ENCODE assay signal across 30 cellular contexts in the genomic region with DNA sequence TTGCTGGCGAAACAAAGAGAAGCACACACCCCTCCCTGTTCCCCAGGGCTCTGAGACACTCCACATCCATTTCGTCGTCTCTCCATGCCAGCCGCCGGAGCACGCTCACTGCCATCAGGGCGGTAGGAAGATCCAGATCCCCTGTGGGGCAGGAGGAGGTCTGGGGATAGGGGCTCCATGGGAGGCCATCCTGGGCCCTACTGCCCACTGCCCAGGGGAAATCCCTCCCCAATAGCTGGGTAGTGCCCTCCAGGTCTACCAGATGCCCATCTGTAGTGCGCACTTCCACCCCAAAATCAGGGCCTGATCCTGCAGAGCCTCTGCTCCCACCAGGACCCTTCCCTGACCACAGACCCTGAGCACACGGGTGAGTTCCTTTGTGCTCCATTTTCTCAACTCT.
"Had no signal": no experiment of that assay in that cellular context is flagged by ENCODE, and none has a peak within 500 bp of the region (broad histone marks: within the 10 kb centered on the region; RNA-seq: fewer than 3 reads in every experiment).

No MANE protein-coding gene starts in this region.

- H3K4me2 ChIP-seq: SK-N-SH had no signal

- H3K4me1 Mint-ChIP-seq: activated CD4-positive, alpha-beta T cell treated with anti-CD3 and anti-CD28 coated beads, Interleukin-2, amount 10 ng/mL, durations not matched to agents 24 days and 14 days; activated naive CD8-positive, alpha-beta T cell treated with anti-CD3 and anti-CD28 coated beads for 36 hours; activated T-helper 17 cell treated with anti-CD3 and anti-CD28 coated beads, Interleukin-2, amount 50 U/mL, for 72 hours had no signal

- H3K36me3 Mint-ChIP-seq: activated naive CD8-positive, alpha-beta T cell treated with anti-CD3 and anti-CD28 coated beads for 36 hours had no signal

- H3K9me3 ChIP-seq: ascending aorta, breast epithelium, MG63, Peyer's patch, SJSA1, SK-N-SH had no signal

- H3K4me3 ChIP-seq: ascending aorta, breast epithelium, MG63, Peyer's patch, SJSA1 had no signal

- H3K4me3 Mint-ChIP-seq: activated CD4-positive, alpha-beta T cell treated with anti-CD3 and anti-CD28 coated beads, Interleukin-2, amount 10 ng/mL, durations not matched to agents 24 days and 14 days; activated CD8-positive, alpha-beta T cell treated with anti-CD3 and anti-CD28 coated beads for 36 hours; activated naive CD8-positive, alpha-beta T cell treated with anti-CD3 and anti-CD28 coated beads for 36 hours; activated T-cell treated with anti-CD3 and anti-CD28 coated beads, Interleukin-2, amount 50 U/mL, for 72 hours; activated T-helper 17 cell treated with anti-CD3 and anti-CD28 coated beads, Interleukin-2, amount 50 U/mL, for 72 hours; T-helper 1 cell treated with Interleukin-12 subunit alpha and Interleukin-12 subunit beta and Interleukin-4 antibody, amounts not matched to agents 30 μg/mL and 1 μg/mL, for 36 hours; T-helper 2 cell treated with Interferon-gamma antibody and Interleukin-4, amounts not matched to agents 5 μg/mL and 100 μg/mL, for 36 hours had no signal

- H3K27me3 ChIP-seq: ascending aorta, breast epithelium, MG63, Peyer's patch, SJSA1 had no signal

- H3K27ac Mint-ChIP-seq: activated CD4-positive, alpha-beta T cell treated with anti-CD3 and anti-CD28 coated beads, Interleukin-2, amount 10 ng/mL, durations not matched to agents 24 days and 14 days; activated CD8-positive, alpha-beta T cell treated with anti-CD3 and anti-CD28 coated beads for 36 hours; activated naive CD8-positive, alpha-beta T cell treated with anti-CD3 and anti-CD28 coated beads for 36 hours; activated T-cell treated with anti-CD3 and anti-CD28 coated beads, Interleukin-2, amount 50 U/mL, for 72 hours; activated T-helper 17 cell treated with anti-CD3 and anti-CD28 coated beads, Interleukin-2, amount 50 U/mL, for 72 hours; T-helper 1 cell treated with Interleukin-12 subunit alpha and Interleukin-12 subunit beta and Interleukin-4 antibody, amounts not matched to agents 30 μg/mL and 1 μg/mL, for 36 hours; T-helper 2 cell treated with Interferon-gamma antibody and Interleukin-4, amounts not matched to agents 5 μg/mL and 100 μg/mL, for 36 hours had no signal

- H3K4me1 ChIP-seq: breast epithelium, Peyer's patch, SJSA1 had no signal

- H3K9me3 Mint-ChIP-seq: activated CD4-positive, alpha-beta T cell treated with anti-CD3 and anti-CD28 coated beads, Interleukin-2, amount 10 ng/mL, durations not matched to agents 24 days and 14 days; activated CD8-positive, alpha-beta T cell treated with anti-CD3 and anti-CD28 coated beads for 36 hours; activated naive CD8-positive, alpha-beta T cell treated with anti-CD3 and anti-CD28 coated beads for 36 hours; activated T-cell treated with anti-CD3 and anti-CD28 coated beads, Interleukin-2, amount 50 U/mL, for 72 hours; activated T-helper 17 cell treated with anti-CD3 and anti-CD28 coated beads, Interleukin-2, amount 50 U/mL, for 72 hours; T-helper 1 cell treated with Interleukin-12 subunit alpha and Interleukin-12 subunit beta and Interleukin-4 antibody, amounts not matched to agents 30 μg/mL and 1 μg/mL, for 36 hours; T-helper 2 cell treated with Interferon-gamma antibody and Interleukin-4, amounts not matched to agents 5 μg/mL and 100 μg/mL, for 36 hours had no signal

- DNase-seq: activated CD4-positive, alpha-beta T cell treated with anti-CD3 and anti-CD28 coated beads, Interleukin-2, amount 10 ng/mL, durations not matched to agents 24 days and 14 days; activated CD4-positive, alpha-beta T cell treated with anti-CD3 and anti-CD28 coated beads, Interleukin-2, amount 50 U/mL, for 4 hours; activated CD8-positive, alpha-beta T cell treated with anti-CD3 and anti-CD28 coated beads for 36 hours; activated effector memory CD4-positive, alpha-beta T cell treated with anti-CD3 and anti-CD28 coated beads, Interleukin-2, amount 50 U/mL, for 16 hours; activated naive CD4-positive, alpha-beta T cell; activated naive CD4-positive, alpha-beta T cell treated with anti-CD3 and anti-CD28 coated beads, Interleukin-2, amount 50 U/mL, for 16 hours; activated naive CD8-positive, alpha-beta T cell treated with anti-CD3 and anti-CD28 coated beads for 36 hours; activated T-cell treated with anti-CD3 and anti-CD28 coated beads, Interleukin-2, amount 50 U/mL, for 1 hour; activated T-cell treated with anti-CD3 and anti-CD28 coated beads, Interleukin-2, amount 50 U/mL, for 72 hours; amniotic stem cell; Karpas-422; KBM-7; MG63; NCI-H1092; NCI-H1436 treated with DMSO at 0.1 percent for 48 hours; NCI-H1694 treated with DMSO at 0.1 percent for 48 hours; NCI-H2081; NCI-H345; NCI-H524 treated with DMSO at 0.1 percent for 48 hours; PC-3; Peyer's patch; RPMI8226; SHP77 treated with DMSO at 0.1 percent for 48 hours; SK-N-SH had no signal

- H3K36me3 ChIP-seq: ascending aorta, breast epithelium, MG63, Peyer's patch, SJSA1 had no signal

- H3K27ac ChIP-seq: ascending aorta, breast epithelium, Peyer's patch, SJSA1 had no signal

- H3K9ac ChIP-seq: SK-N-SH had no signal

- ATAC-seq: activated CD8-positive, alpha-beta T cell treated with anti-CD3 and anti-CD28 coated beads for 36 hours; activated T-cell treated with anti-CD3 and anti-CD28 coated beads, Interleukin-2, amount 50 U/mL, for 72 hours; activated T-helper 17 cell treated with anti-CD3 and anti-CD28 coated beads, Interleukin-2, amount 50 U/mL, for 72 hours; PC-3 had no signal
